27 cellular contexts compared by ENCODE assay signal in the genomic region with DNA sequence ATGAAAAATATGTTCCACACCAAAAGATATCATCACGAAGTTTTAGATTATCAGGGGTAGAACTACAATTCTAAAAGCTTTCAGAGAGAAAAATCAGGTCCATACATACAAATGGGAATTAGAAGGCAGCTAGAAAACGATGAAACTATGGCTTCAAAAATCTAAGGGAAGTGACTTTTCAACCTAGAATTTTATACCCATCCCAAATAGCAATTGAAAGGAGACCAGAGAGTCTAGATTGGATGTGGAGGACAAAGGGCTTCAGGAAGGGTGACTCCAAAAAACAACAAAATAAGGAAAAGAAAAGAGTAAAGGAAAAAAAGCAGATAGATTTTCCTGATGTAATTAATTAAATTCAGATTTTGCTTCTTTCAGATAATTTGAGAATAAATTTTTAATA.
"Had no signal": no experiment of that assay in that cellular context is flagged by ENCODE, and none has a peak within 500 bp of the region (broad histone marks: within the 10 kb centered on the region; RNA-seq: fewer than 3 reads in every experiment).

No MANE protein-coding gene starts in this region.

- H3K27me3 Mint-ChIP-seq: dendritic cell treated with granulocyte-macrophage colony-stimulating factor and Interleukin-4, amounts not matched to agents 40 ng/mL and 50 ng/mL, for 4 days had no signal

- DNase-seq: colonic mucosa; cortex of kidney; effector CD8-positive, alpha-beta T cell; effector memory CD8-positive, alpha-beta T cell; endodermal cell; erythroblast; esophagus squamous epithelium; foreskin fibroblast; foreskin melanocyte; gastrocnemius medialis; glutamatergic neuron; head of caudate nucleus; heart right ventricle; hippocampal formation; left cardiac atrium; left lung; left ventricle myocardium superior; lower lobe of right lung; mesenchymal stem cell; mucosa of descending colon; naive B cell had no signal

- H3K27ac ChIP-seq: colonic mucosa, epithelial cell of prostate, esophagus squamous epithelium, gastrocnemius medialis, heart right ventricle, left lung, lower lobe of right lung had no signal

- H3K4me3 Mint-ChIP-seq: dendritic cell treated with granulocyte-macrophage colony-stimulating factor and Interleukin-4, amounts not matched to agents 40 ng/mL and 50 ng/mL, for 4 days; effector memory CD8-positive, alpha-beta T cell; endodermal cell; mesothelial cell of epicardium; naive B cell had no signal

- ATAC-seq: effector memory CD8-positive, alpha-beta T cell; esophagus mucosa; gastrocnemius medialis; heart right ventricle; left cardiac atrium; left lung; left ventricle myocardium superior; lower lobe of right lung; mucosa of descending colon had no signal

- H3K36me3 ChIP-seq: colonic mucosa, esophagus squamous epithelium, gastrocnemius medialis, heart right ventricle, left lung, lower lobe of right lung had no signal

- H3K4me3 ChIP-seq: colonic mucosa, esophagus squamous epithelium, gastrocnemius medialis, heart right ventricle, left lung, lower lobe of right lung, mucosa of descending colon had no signal

- H3K4me1 Mint-ChIP-seq: naive B cell had no signal

- H3K27ac Mint-ChIP-seq: dendritic cell treated with granulocyte-macrophage colony-stimulating factor and Interleukin-4, amounts not matched to agents 40 ng/mL and 50 ng/mL, for 4 days; effector memory CD8-positive, alpha-beta T cell; endodermal cell; mesothelial cell of epicardium had no signal

- H3K4me1 ChIP-seq: colonic mucosa, esophagus squamous epithelium, gastrocnemius medialis, heart right ventricle, left lung, lower lobe of right lung had no signal

- FAIRE-seq: islet of Langerhans, keratinocyte had no signal

- H3K9me3 ChIP-seq: colonic mucosa, esophagus squamous epithelium, gastrocnemius medialis, lower lobe of right lung had no signal
